Comparison of ENCODE assay signal across 16 cellular contexts in genomic region chr14:103718572-103718971, GRCh38. TPM values are rescaled to one million over a fixed set of nuclear protein-coding genes. Genes with fewer than 3 reads are reported as not detected.
A peak's percentile ranks its signal among the peaks of the same experiment; 100 is the strongest.
DNase-seq lines count a peak whose midpoint lies in the region; ATAC-seq and TF ChIP-seq lines count a peak whose summit lies in the region.
"Had no signal": no experiment of that assay in that cellular context is flagged by ENCODE, and none has a peak within 500 bp of the region (broad histone marks: within the 10 kb centered on the region; RNA-seq: fewer than 3 reads in every experiment).

No MANE protein-coding gene starts in this region.

- H3F3A ChIP-seq in GM23338 (replicated peaks; ENCODE audit: low read depth) = 0 out of 2 replicates have a peak, but pooled peaks cover 4% of the 10 kb centered on the region
- H3F3A ChIP-seq in MM.1S (ENCODE audit: insufficient read depth, low read length) = no peaks in the 10 kb centered on the region

- no peak for TF ChIP-seq EP300 in stomach (IDR thresholded peaks at IDR 0.05)

- H4K20me1 ChIP-seq in GM23338 (replicated peaks; ENCODE audit: insufficient read depth) (peaks cover 13% of the 10 kb centered on the region), MM.1S (ENCODE audit: insufficient read depth, low read length) (no peaks in the 10 kb centered on the region)

- H3K27ac Mint-ChIP-seq in GM23338 = peak overlapping the region; percentile 8; the same call in 1 of the 2 replicates
- H3K27ac Mint-ChIP-seq: activated T-cell treated with anti-CD3 and anti-CD28 coated beads, Interleukin-2, amount 50 U/mL, for 72 hours had no signal

- ATAC-seq in GM23338 (no peak), GM21381 (IDR thresholded peaks at IDR 0.05; ENCODE audit: unreplicated experiment) (no peak)
- ATAC-seq: activated T-cell treated with anti-CD3 and anti-CD28 coated beads, Interleukin-2, amount 50 U/mL, for 72 hours; esophagus mucosa; left lobe of liver had no signal

- TF ChIP-seq CTCF in GM23338 (conservative IDR thresholded peaks at IDR 0.05; ENCODE audit: low read depth in 2 of 2) = no peak
- TF ChIP-seq CTCF in ascending aorta (IDR thresholded peaks at IDR 0.05) = no peak
- TF ChIP-seq CTCF in stomach (IDR thresholded peaks at IDR 0.05) = no peak
- no peak for TF ChIP-seq CTCF in MM.1S (IDR thresholded peaks at IDR 0.05; ENCODE audit: low read length)

- no peaks in the 10 kb centered on the region for H3K36me3 ChIP-seq in GM23338 (ENCODE audit: insufficient read depth)
- H3K36me3 ChIP-seq in ascending aorta = no peaks in the 10 kb centered on the region
- H3K36me3 ChIP-seq in stomach = no peaks in the 10 kb centered on the region
- H3K36me3 ChIP-seq in MM.1S (replicated peaks; ENCODE audit: insufficient read depth, low read length) = no peaks in the 10 kb centered on the region
- H3K36me3 ChIP-seq: SJCRH30 had no signal

- H3K36me3 Mint-ChIP-seq in GM23338 (ENCODE audit: low read depth) = peaks cover 4% of the 10 kb centered on the region; the same call in 2 of the 3 replicates

- no peak overlapping the region for H3K9ac ChIP-seq in MM.1S (ENCODE audit: low read length)

- peaks cover 18% of the 10 kb centered on the region for H3K4me1 Mint-ChIP-seq in GM23338

- peaks cover 11% of the 10 kb centered on the region for H3K27me3 Mint-ChIP-seq in GM23338 (ENCODE audit: insufficient read depth, low read depth, poor library complexity)

- no peaks in the 10 kb centered on the region for H3K9me3 ChIP-seq in ascending aorta
- no peaks in the 10 kb centered on the region for H3K9me3 ChIP-seq in stomach
- no peaks in the 10 kb centered on the region for H3K9me3 ChIP-seq in MM.1S (replicated peaks; ENCODE audit: insufficient read depth, low read length)
- H3K9me3 ChIP-seq: SJCRH30 had no signal

- peaks cover 3% of the 10 kb centered on the region; the same call in 1 of the 2 replicates for H3K4me1 ChIP-seq in GM23338 (ENCODE audit: insufficient read depth)
- peaks cover 30 to 50% of the 10 kb centered on the region in 2 donors for H3K4me1 ChIP-seq in ascending aorta
- H3K4me1 ChIP-seq in stomach = peaks cover 33 to 87% (median 70%) of the 10 kb centered on the region in 4 donors
- H3K4me1 ChIP-seq in MM.1S (ENCODE audit: low read length) = no peaks in the 10 kb centered on the region

- H3K27ac ChIP-seq in GM23338 (ENCODE audit: low read depth) (no peak overlapping the region), ascending aorta (peak overlapping the region; percentile 52 to 86), stomach (peak overlapping the region in 2 of 5 donors; percentile 79 to 83), MM.1S (ENCODE audit: low read length) (no peak overlapping the region)
- H3K27ac ChIP-seq: SJCRH30 had no signal

- H3K4me3 ChIP-seq in GM23338 = no peak overlapping the region
- peak overlapping the region in 1 of 2 donors; percentile 46 for H3K4me3 ChIP-seq in ascending aorta
- peak overlapping the region in 3 of 4 donors; percentile 8 to 15 (median 12) for H3K4me3 ChIP-seq in stomach
- H3K4me3 ChIP-seq in MM.1S (ENCODE audit: low read length) = no peak overlapping the region
- H3K4me3 ChIP-seq: SJCRH30 had no signal

- no peak for DNase-seq in GM23338 (ENCODE audit: low spot score)
- no peak for DNase-seq in ascending aorta (ENCODE audit: low spot score in 2 of 2)
- DNase-seq in foreskin melanocyte = peak; percentile 44
- DNase-seq in stomach = no peak
- no peak for DNase-seq in Ammon's horn (ENCODE audit: low spot score)
- no peak for DNase-seq in NCI-H128 (lab: John Stamatoyannopoulos, UW; ENCODE audit: unreplicated experiment)
- DNase-seq in MM.1S = no peak
- DNase-seq: activated CD4-positive, alpha-beta T cell treated with anti-CD3 and anti-CD28 coated beads for 48 hours; activated T-cell treated with anti-CD3 and anti-CD28 coated beads, Interleukin-2, amount 50 U/mL, for 72 hours; DMS53; NCI-H1436 treated with DMSO at 0.1 percent for 48 hours; NCI-H345; SJCRH30 had no signal

- H3K4me3 Mint-ChIP-seq in GM23338 = no peak overlapping the region
- H3K4me3 Mint-ChIP-seq: activated T-cell treated with anti-CD3 and anti-CD28 coated beads, Interleukin-2, amount 50 U/mL, for 72 hours had no signal

- H2AFZ ChIP-seq in GM23338 = no peak overlapping the region
- H2AFZ ChIP-seq in MM.1S (ENCODE audit: low read length) = no peak overlapping the region

- H3K9me3 Mint-ChIP-seq in GM23338 = no peaks in the 10 kb centered on the region
- H3K9me3 Mint-ChIP-seq: activated T-cell treated with anti-CD3 and anti-CD28 coated beads, Interleukin-2, amount 50 U/mL, for 72 hours had no signal

- H3K79me2 ChIP-seq in GM23338 (replicated peaks; ENCODE audit: insufficient read depth) (peaks cover 89% of the 10 kb centered on the region), MM.1S (ENCODE audit: low read length) (peaks cover 28% of the 10 kb centered on the region)

- no peak overlapping the region for H3K4me2 ChIP-seq in GM23338
- H3K4me2 ChIP-seq in MM.1S (ENCODE audit: low read depth, low read length) = no peak overlapping the region

- 61 to 80% (median 78%) methylated on average over 13 to 16 of the region's 16 CpGs for WGBS in stomach, 5 donors

- H3K27me3 ChIP-seq in GM23338 (ENCODE audit: insufficient read depth) = no peaks in the 10 kb centered on the region
- no peaks in the 10 kb centered on the region for H3K27me3 ChIP-seq in ascending aorta
- no peaks in the 10 kb centered on the region for H3K27me3 ChIP-seq in stomach
- no peaks in the 10 kb centered on the region for H3K27me3 ChIP-seq in MM.1S (replicated peaks; ENCODE audit: insufficient read depth, low read length)
- H3K27me3 ChIP-seq: SJCRH30 had no signal

- intact Hi-C loops in ascending aorta (cut with DNase I) = loop anchor here (5.0 to 10.0 kb wide), 4 partner anchors 91 to 384 kb away; partner anchors contain the start of genes BAG5, COA8, EIF5 and KLC1
- intact Hi-C loops in stomach (cut with DNase I; ENCODE audit: low total_unique reads) = no loop called here

- H3K9me2 ChIP-seq in GM23338 (ENCODE audit: insufficient read depth) (no peaks in the 10 kb centered on the region), MM.1S (replicated peaks; ENCODE audit: insufficient read depth, low read length) (no peaks in the 10 kb centered on the region)

- TF ChIP-seq POLR2A in stomach (IDR thresholded peaks at IDR 0.05) = no peak

TF ChIP-seq in GM23338, 12 proteins besides CTCF, POLR2A, EP300 and RAD21 (continues in another document):
- TF ChIP-seq, protein P1, sequence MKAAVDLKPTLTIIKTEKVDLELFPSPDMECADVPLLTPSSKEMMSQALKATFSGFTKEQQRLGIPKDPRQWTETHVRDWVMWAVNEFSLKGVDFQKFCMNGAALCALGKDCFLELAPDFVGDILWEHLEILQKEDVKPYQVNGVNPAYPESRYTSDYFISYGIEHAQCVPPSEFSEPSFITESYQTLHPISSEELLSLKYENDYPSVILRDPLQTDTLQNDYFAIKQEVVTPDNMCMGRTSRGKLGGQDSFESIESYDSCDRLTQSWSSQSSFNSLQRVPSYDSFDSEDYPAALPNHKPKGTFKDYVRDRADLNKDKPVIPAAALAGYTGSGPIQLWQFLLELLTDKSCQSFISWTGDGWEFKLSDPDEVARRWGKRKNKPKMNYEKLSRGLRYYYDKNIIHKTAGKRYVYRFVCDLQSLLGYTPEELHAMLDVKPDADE (IDR thresholded peaks at IDR 0.05) = no peak
- TF ChIP-seq ZNF114 (CRISPR knock-in tag; IDR thresholded peaks at IDR 0.05) = no peak
- TF ChIP-seq ZNF331 (CRISPR knock-in tag; IDR thresholded peaks at IDR 0.05; ENCODE audit: low read depth) = no peak

RNA-seq across cellular contexts. Expression of gene ZFYVE21, which starts 3.0 kb away (rescaled TPM):
- total RNA-seq in GM23338 (2014; rRNA removed; shearing (Covaris generic)) = 89.6 and 116 TPM in 2 replicates
- polyA plus RNA-seq in GM23338 (2016; fragmentation: Nextera tagmentation; extraction: Ambion mirVana) (79.4 and 88.0 TPM in 2 replicates), stomach (10 to 100 TPM; 51.9 to 95.5 (median 81.0) TPM)
- total RNA-seq in ascending aorta (219 TPM), stomach (100 to 1,000 TPM in 2 of 5 donors, 10 to 100 TPM in 3; 28.0 to 150 (median 64.8) TPM)

RNA-seq across cellular contexts. Expression of gene XRCC3, which starts 3.3 kb away (rescaled TPM):
- total RNA-seq in GM23338 (2014; rRNA removed; shearing (Covaris generic)) = 52.2 and 72.9 TPM in 2 replicates
- polyA plus RNA-seq in GM23338 (2016; fragmentation: Nextera tagmentation; extraction: Ambion mirVana) (16.6 and 20.4 TPM in 2 replicates), stomach (1 to 10 TPM; 3.5 to 6.2 (median 3.8) TPM)
- total RNA-seq in ascending aorta (9.0 TPM), stomach (10 to 100 TPM in 2 of 5 donors, 1 to 10 TPM in 3; 2.6 to 70.1 (median 7.0) TPM)

Comparison
In these comparisons a context has a peak if more than half of its experiments do, and no peak if none do; other contexts are left out.
1. H3K27ac ChIP-seq: peak in ascending aorta (2 of 2); none in GM23338 (single experiment) and MM.1S (single experiment).
2. H3K4me3 ChIP-seq: peak in stomach (3 of 4); none in GM23338 (single experiment) and MM.1S (single experiment).